In the genomic region with DNA sequence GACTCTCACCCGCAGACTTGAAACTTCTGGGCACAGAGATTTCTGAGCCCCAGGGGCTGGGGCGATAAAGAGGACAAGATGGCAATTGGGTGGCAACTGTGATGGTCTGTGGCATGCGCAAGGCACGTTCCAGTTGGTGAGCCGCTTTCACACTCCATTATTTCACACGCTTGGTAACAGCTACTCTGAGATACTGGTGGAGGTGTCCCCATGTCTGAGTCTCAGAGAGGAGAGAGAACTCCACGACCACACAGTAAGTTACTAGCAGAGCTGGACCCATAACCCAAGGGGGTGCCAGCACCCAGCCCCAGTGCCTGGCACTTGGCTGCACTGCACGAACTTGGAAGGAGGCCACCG, we compare ENCODE assay signal across 1 cellular context.
TF ChIP-seq lines count a peak whose summit lies in the region.

No MANE protein-coding gene starts in this region.

TF ChIP-seq in GM23338, 12 proteins besides CTCF, POLR2A, EP300 and RAD21:
- TF ChIP-seq EZH2phosphoT487 (IDR thresholded peaks at IDR 0.05; ENCODE audit: unreplicated experiment) (no peak), NANOG (IDR thresholded peaks at IDR 0.05; ENCODE audit: borderline replicate concordance) (no peak), JUNB (IDR thresholded peaks at IDR 0.05; ENCODE audit: unreplicated experiment) (no peak), POLR2AphosphoS5 (IDR thresholded peaks at IDR 0.05; ENCODE audit: low read depth) (no peak), STAT1 (IDR thresholded peaks at IDR 0.05; ENCODE audit: unreplicated experiment) (no peak), EZH2 (IDR thresholded peaks at IDR 0.05; ENCODE audit: low read depth, unreplicated experiment) (no peak), CREB1 (CRISPR knock-in tag; IDR thresholded peaks at IDR 0.05; ENCODE audit: low read depth) (no peak), ZNF331 (CRISPR knock-in tag; IDR thresholded peaks at IDR 0.05; ENCODE audit: low read depth) (no peak), ZNF114 (CRISPR knock-in tag; IDR thresholded peaks at IDR 0.05) (no peak)
- TF ChIP-seq, protein P1, sequence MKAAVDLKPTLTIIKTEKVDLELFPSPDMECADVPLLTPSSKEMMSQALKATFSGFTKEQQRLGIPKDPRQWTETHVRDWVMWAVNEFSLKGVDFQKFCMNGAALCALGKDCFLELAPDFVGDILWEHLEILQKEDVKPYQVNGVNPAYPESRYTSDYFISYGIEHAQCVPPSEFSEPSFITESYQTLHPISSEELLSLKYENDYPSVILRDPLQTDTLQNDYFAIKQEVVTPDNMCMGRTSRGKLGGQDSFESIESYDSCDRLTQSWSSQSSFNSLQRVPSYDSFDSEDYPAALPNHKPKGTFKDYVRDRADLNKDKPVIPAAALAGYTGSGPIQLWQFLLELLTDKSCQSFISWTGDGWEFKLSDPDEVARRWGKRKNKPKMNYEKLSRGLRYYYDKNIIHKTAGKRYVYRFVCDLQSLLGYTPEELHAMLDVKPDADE (IDR thresholded peaks at IDR 0.05): no peak
- TF ChIP-seq, protein P2, sequence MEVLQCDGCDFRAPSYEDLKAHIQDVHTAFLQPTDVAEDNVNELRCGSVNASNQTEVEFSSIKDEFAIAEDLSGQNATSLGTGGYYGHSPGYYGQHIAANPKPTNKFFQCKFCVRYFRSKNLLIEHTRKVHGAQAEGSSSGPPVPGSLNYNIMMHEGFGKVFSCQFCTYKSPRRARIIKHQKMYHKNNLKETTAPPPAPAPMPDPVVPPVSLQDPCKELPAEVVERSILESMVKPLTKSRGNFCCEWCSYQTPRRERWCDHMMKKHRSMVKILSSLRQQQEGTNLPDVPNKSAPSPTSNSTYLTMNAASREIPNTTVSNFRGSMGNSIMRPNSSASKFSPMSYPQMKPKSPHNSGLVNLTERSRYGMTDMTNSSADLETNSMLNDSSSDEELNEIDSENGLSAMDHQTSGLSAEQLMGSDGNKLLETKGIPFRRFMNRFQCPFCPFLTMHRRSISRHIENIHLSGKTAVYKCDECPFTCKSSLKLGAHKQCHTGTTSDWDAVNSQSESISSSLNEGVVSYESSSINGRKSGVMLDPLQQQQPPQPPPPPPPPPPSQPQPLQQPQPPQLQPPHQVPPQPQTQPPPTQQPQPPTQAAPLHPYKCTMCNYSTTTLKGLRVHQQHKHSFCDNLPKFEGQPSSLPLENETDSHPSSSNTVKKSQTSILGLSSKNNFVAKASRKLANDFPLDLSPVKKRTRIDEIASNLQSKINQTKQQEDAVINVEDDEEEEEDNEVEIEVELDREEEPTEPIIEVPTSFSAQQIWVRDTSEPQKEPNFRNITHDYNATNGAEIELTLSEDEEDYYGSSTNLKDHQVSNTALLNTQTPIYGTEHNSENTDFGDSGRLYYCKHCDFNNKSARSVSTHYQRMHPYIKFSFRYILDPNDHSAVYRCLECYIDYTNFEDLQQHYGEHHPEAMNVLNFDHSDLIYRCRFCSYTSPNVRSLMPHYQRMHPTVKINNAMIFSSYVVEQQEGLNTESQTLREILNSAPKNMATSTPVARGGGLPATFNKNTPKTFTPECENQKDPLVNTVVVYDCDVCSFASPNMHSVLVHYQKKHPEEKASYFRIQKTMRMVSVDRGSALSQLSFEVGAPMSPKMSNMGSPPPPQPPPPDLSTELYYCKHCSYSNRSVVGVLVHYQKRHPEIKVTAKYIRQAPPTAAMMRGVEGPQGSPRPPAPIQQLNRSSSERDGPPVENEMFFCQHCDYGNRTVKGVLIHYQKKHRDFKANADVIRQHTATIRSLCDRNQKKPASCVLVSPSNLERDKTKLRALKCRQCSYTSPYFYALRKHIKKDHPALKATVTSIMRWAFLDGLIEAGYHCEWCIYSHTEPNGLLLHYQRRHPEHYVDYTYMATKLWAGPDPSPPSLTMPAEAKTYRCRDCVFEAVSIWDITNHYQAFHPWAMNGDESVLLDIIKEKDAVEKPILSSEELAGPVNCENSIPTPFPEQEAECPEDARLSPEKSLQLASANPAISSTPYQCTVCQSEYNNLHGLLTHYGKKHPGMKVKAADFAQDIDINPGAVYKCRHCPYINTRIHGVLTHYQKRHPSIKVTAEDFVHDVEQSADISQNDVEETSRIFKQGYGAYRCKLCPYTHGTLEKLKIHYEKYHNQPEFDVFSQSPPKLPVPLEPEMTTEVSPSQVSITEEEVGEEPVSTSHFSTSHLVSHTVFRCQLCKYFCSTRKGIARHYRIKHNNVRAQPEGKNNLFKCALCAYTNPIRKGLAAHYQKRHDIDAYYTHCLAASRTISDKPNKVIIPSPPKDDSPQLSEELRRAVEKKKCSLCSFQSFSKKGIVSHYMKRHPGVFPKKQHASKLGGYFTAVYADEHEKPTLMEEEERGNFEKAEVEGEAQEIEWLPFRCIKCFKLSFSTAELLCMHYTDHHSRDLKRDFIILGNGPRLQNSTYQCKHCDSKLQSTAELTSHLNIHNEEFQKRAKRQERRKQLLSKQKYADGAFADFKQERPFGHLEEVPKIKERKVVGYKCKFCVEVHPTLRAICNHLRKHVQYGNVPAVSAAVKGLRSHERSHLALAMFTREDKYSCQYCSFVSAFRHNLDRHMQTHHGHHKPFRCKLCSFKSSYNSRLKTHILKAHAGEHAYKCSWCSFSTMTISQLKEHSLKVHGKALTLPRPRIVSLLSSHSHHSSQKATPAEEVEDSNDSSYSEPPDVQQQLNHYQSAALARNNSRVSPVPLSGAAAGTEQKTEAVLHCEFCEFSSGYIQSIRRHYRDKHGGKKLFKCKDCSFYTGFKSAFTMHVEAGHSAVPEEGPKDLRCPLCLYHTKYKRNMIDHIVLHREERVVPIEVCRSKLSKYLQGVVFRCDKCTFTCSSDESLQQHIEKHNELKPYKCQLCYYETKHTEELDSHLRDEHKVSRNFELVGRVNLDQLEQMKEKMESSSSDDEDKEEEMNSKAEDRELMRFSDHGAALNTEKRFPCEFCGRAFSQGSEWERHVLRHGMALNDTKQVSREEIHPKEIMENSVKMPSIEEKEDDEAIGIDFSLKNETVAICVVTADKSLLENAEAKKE (CRISPR knock-in tag; IDR thresholded peaks at IDR 0.05): no peak
- TF ChIP-seq, protein P3, sequence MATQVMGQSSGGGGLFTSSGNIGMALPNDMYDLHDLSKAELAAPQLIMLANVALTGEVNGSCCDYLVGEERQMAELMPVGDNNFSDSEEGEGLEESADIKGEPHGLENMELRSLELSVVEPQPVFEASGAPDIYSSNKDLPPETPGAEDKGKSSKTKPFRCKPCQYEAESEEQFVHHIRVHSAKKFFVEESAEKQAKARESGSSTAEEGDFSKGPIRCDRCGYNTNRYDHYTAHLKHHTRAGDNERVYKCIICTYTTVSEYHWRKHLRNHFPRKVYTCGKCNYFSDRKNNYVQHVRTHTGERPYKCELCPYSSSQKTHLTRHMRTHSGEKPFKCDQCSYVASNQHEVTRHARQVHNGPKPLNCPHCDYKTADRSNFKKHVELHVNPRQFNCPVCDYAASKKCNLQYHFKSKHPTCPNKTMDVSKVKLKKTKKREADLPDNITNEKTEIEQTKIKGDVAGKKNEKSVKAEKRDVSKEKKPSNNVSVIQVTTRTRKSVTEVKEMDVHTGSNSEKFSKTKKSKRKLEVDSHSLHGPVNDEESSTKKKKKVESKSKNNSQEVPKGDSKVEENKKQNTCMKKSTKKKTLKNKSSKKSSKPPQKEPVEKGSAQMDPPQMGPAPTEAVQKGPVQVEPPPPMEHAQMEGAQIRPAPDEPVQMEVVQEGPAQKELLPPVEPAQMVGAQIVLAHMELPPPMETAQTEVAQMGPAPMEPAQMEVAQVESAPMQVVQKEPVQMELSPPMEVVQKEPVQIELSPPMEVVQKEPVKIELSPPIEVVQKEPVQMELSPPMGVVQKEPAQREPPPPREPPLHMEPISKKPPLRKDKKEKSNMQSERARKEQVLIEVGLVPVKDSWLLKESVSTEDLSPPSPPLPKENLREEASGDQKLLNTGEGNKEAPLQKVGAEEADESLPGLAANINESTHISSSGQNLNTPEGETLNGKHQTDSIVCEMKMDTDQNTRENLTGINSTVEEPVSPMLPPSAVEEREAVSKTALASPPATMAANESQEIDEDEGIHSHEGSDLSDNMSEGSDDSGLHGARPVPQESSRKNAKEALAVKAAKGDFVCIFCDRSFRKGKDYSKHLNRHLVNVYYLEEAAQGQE (IDR thresholded peaks at IDR 0.05; ENCODE audit: unreplicated experiment): no peak
